Comparison of ENCODE assay signal across 20 cellular contexts in the genomic region with DNA sequence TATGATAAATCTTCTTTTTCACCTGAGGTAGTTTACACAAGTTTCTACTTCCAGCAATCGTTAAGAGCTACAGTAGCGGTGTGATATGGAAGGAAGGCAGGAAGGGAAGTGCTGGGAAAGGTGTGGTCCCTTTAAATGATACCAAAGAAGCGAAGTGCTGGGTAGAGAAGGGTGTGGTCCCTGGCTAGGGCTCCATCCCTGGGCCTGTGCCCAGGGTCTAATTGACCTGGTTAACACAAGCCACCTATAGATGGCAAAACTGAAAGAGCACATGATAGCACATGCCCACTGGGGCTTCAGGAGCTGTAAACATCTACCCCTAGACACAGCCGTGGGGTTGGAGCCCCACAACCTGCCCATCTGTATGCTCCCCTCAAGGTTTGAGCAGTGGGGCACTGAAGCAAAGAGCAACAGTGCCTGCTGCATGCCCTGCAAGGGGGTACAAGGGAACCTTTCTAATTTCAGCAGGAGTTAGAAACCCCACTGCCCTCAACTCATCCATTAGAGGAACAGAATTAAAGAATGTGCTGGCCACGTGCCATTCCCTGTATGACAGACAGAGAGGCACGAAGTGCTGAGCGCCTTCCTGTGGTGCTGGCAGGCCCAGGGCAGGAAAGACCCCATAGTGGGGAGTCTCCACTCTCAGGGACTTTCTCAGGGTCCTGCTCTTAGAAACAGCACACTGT.
DNase-seq lines count a peak whose midpoint lies in the region; ATAC-seq, FAIRE-seq and TF ChIP-seq lines count a peak whose summit lies in the region.
"Had no signal": no experiment of that assay in that cellular context is flagged by ENCODE, and none has a peak within 500 bp of the region (broad histone marks: within the 10 kb centered on the region; RNA-seq: fewer than 3 reads in every experiment).

No MANE protein-coding gene starts in this region.

- FAIRE-seq in H54 (lab: Jason Lieb, UNC), result no peak
- FAIRE-seq: GM12892 had no signal

- H3K9me3 Mint-ChIP-seq in activated CD8-positive, alpha-beta memory T cell treated with anti-CD3 and anti-CD28 coated beads, Interleukin-2, amount 10 ng/mL, durations not matched to agents 7 days and 5 days (ENCODE audit: low read depth), result no peaks in the 10 kb centered on the region

- no peaks in the 10 kb centered on the region for H3K36me3 Mint-ChIP-seq in activated CD8-positive, alpha-beta memory T cell treated with anti-CD3 and anti-CD28 coated beads, Interleukin-2, amount 10 ng/mL, durations not matched to agents 7 days and 5 days

- no peak overlapping the region for H3K4me3 Mint-ChIP-seq in activated CD8-positive, alpha-beta memory T cell treated with anti-CD3 and anti-CD28 coated beads, Interleukin-2, amount 10 ng/mL, durations not matched to agents 7 days and 5 days

- TF ChIP-seq POLR2A in H54 (IDR thresholded peaks at IDR 0.05; ENCODE audit: low read depth, low read length), result no peak

- H3K9ac ChIP-seq in rectal smooth muscle tissue (ENCODE audit: low read length), result no peak overlapping the region
- H3K9ac ChIP-seq: BLaER1 treated with 17β-estradiol and CSF1 and Interleukin-3, amounts not matched to agents 10 nM and 100 nM had no signal

- CTCF ChIA-PET in activated CD8-positive, alpha-beta memory T cell treated with anti-CD3 and anti-CD28 coated beads, Interleukin-2, amount 10 ng/mL, durations not matched to agents 7 days and 5 days (lab: Charles Lee), result no interaction called here

- H3K36me3 ChIP-seq in rectal smooth muscle tissue (ENCODE audit: control insufficient read depth, insufficient read depth, low read length), result no peaks in the 10 kb centered on the region
- H3K36me3 ChIP-seq: BLaER1 treated with 17β-estradiol and CSF1 and Interleukin-3, amounts not matched to agents 10 nM and 100 nM; Peyer's patch had no signal

- no peak overlapping the region for H3K27ac Mint-ChIP-seq in activated CD8-positive, alpha-beta memory T cell treated with anti-CD3 and anti-CD28 coated beads, Interleukin-2, amount 10 ng/mL, durations not matched to agents 7 days and 5 days

- no peaks in the 10 kb centered on the region for H3K4me1 Mint-ChIP-seq in activated CD8-positive, alpha-beta memory T cell treated with anti-CD3 and anti-CD28 coated beads, Interleukin-2, amount 10 ng/mL, durations not matched to agents 7 days and 5 days

- DNase-seq in DMS 273 (lab: John Stamatoyannopoulos, UW; ENCODE audit: unreplicated experiment) (peak; percentile 36), DMS 273 treated with DMSO at 0.1 percent for 48 hours (lab: John Stamatoyannopoulos, UW) (no peak), NCI-H748 treated with DMSO at 0.1 percent for 48 hours (lab: John Stamatoyannopoulos, UW) (peak; percentile 67), H54 (ENCODE audit: insufficient read length, low spot score) (no peak)
- no peak for DNase-seq in activated CD8-positive, alpha-beta memory T cell treated with anti-CD3 and anti-CD28 coated beads, Interleukin-2, amount 10 ng/mL, durations not matched to agents 7 days and 5 days
- DNase-seq: Caco-2, DMS79 treated with DMSO at 0.1 percent for 48 hours, GDM1, NCI-H1436, NCI-H2081 treated with DMSO at 0.1 percent for 48 hours, NCI-H226, NCI-H526 treated with DMSO at 0.1 percent for 48 hours, Peyer's patch, SHP77 treated with DMSO at 0.1 percent for 48 hours had no signal

- peaks cover 43% of the 10 kb centered on the region for H3K4me1 ChIP-seq in rectal smooth muscle tissue (ENCODE audit: control insufficient read depth, insufficient read depth, low read length)
- H3K4me1 ChIP-seq: BLaER1 treated with 17β-estradiol and CSF1 and Interleukin-3, amounts not matched to agents 10 nM and 100 nM; Peyer's patch had no signal

- H3K27me3 Mint-ChIP-seq in activated CD8-positive, alpha-beta memory T cell treated with anti-CD3 and anti-CD28 coated beads, Interleukin-2, amount 10 ng/mL, durations not matched to agents 7 days and 5 days, result peaks cover 12% of the 10 kb centered on the region

- peak overlapping the region; percentile 61 for H3K27ac ChIP-seq in rectal smooth muscle tissue (ENCODE audit: low read depth, low read length)
- H3K27ac ChIP-seq: 22Rv1; BLaER1 treated with 17β-estradiol and CSF1 and Interleukin-3, amounts not matched to agents 10 nM and 100 nM; Peyer's patch had no signal

- H3K4me3 ChIP-seq in rectal smooth muscle tissue (ENCODE audit: low read length), result no peak overlapping the region
- H3K4me3 ChIP-seq: BLaER1 treated with 17β-estradiol and CSF1 and Interleukin-3, amounts not matched to agents 10 nM and 100 nM; Peyer's patch had no signal

- ATAC-seq in esophagus mucosa (peak; percentile 71), HG02571 (IDR thresholded peaks at IDR 0.05; ENCODE audit: unreplicated experiment) (no peak)
- no peak for ATAC-seq in activated CD8-positive, alpha-beta memory T cell treated with anti-CD3 and anti-CD28 coated beads, Interleukin-2, amount 10 ng/mL, durations not matched to agents 7 days and 5 days

- H3K27me3 ChIP-seq in rectal smooth muscle tissue (ENCODE audit: control insufficient read depth, insufficient read depth, low read length), result no peaks in the 10 kb centered on the region
- H3K27me3 ChIP-seq: BLaER1 treated with 17β-estradiol and CSF1 and Interleukin-3, amounts not matched to agents 10 nM and 100 nM; Peyer's patch had no signal

Comparison
In these comparisons a context has a peak if more than half of its experiments do, and no peak if none do; other contexts are left out.
1. DNase-seq: peak in DMS 273 (single experiment) and NCI-H748 treated with DMSO at 0.1 percent for 48 hours (single experiment); none in DMS 273 treated with DMSO at 0.1 percent for 48 hours (single experiment), H54 (single experiment) and activated CD8-positive, alpha-beta memory T cell treated with anti-CD3 and anti-CD28 coated beads, Interleukin-2, amount 10 ng/mL, durations not matched to agents 7 days and 5 days (single experiment).